Comparison of ENCODE assay signal across 24 cellular contexts in the genomic region with DNA sequence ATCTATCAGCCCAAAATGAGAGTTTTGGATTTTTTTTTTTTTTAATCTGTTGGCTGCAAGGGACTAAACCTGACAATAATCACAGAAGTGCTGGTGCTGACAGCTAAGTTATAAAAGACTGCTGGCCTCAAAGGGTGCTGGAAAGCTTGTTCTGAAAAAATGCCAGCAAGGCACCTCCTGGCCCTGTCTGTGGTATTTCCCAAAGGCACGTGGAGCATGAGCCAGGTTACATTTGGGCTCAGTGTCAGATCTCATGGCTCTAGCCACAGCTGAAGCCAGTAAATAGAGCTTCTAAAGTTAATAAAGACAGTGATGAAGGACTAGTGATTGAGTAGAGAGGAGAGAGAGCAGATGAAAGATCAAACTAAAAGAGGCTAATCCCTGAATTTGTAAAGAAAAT.
"Had no signal": no experiment of that assay in that cellular context is flagged by ENCODE, and none has a peak within 500 bp of the region (broad histone marks: within the 10 kb centered on the region; RNA-seq: fewer than 3 reads in every experiment).

No MANE protein-coding gene starts in this region.

- H3K9me3 ChIP-seq: gastrocnemius medialis, psoas muscle, testis, tibial nerve had no signal

- H3K36me3 ChIP-seq: gastrocnemius medialis, heart right ventricle, tibial nerve had no signal

- ATAC-seq: esophagus mucosa; gastrocnemius medialis; heart right ventricle; left colon; left ventricle myocardium superior; naive thymus-derived CD4-positive, alpha-beta T cell; psoas muscle; sciatic nerve; stimulated activated naive B cell treated with anti-CD40 and anti-IgM and Interleukin-4, amounts not matched to agents 10 μg/mL and 1 μg/mL and 100 μg/mL, for 72 hours; stimulated activated naive CD8-positive, alpha-beta T cell treated with anti-CD3 and anti-CD28 coated beads, Interleukin-15, amount 100 ng/mL, for 72 hours had no signal

- H3K27ac ChIP-seq: gastrocnemius medialis, heart right ventricle, parathyroid adenoma, psoas muscle, testis, tibial nerve had no signal

- H3K27me3 Mint-ChIP-seq: naive thymus-derived CD4-positive, alpha-beta T cell; stimulated activated naive B cell treated with anti-CD40 and anti-IgM and Interleukin-4, amounts not matched to agents 10 μg/mL and 1 μg/mL and 100 μg/mL, for 72 hours had no signal

- H3K4me3 Mint-ChIP-seq: immature natural killer cell; naive thymus-derived CD4-positive, alpha-beta T cell; nephron progenitor cell; stimulated activated naive B cell treated with anti-CD40 and anti-IgM and Interleukin-4, amounts not matched to agents 10 μg/mL and 1 μg/mL and 100 μg/mL, for 72 hours; stimulated activated naive CD8-positive, alpha-beta T cell treated with anti-CD3 and anti-CD28 coated beads, Interleukin-15, amount 100 ng/mL, for 72 hours had no signal

- H3K4me1 ChIP-seq: gastrocnemius medialis, heart right ventricle, parathyroid adenoma, psoas muscle, testis, tibial nerve had no signal

- H3K4me3 ChIP-seq: gastrocnemius medialis, heart right ventricle, lung, psoas muscle, testis, tibial nerve had no signal

- H3K79me2 ChIP-seq: parathyroid adenoma had no signal

- DNase-seq: effector memory CD4-positive, alpha-beta T cell; gastrocnemius medialis; heart right ventricle; hypothalamus; immature natural killer cell; left colon; left ventricle myocardium superior; mesenchymal stem cell; naive thymus-derived CD4-positive, alpha-beta T cell; nephron progenitor cell; psoas muscle; retina; stimulated activated CD4-positive, alpha-beta T cell treated with anti-CD3 and anti-CD28 coated beads, Interleukin-2, amount 100 ng/mL, for 24 hours; stimulated activated CD4-positive, alpha-beta T cell treated with anti-CD3 and anti-CD28 coated beads, Interleukin-4, amount 100 ng/mL, for 4 hours; stimulated activated naive B cell treated with anti-CD40 and anti-IgM and Interleukin-4, amounts not matched to agents 10 μg/mL and 1 μg/mL and 100 μg/mL, for 72 hours; stimulated activated naive CD8-positive, alpha-beta T cell treated with anti-CD3 and anti-CD28 coated beads, Interleukin-15, amount 100 ng/mL, for 72 hours; testis had no signal

- H3K9ac ChIP-seq: parathyroid adenoma had no signal

- H3K36me3 Mint-ChIP-seq: immature natural killer cell; naive thymus-derived CD4-positive, alpha-beta T cell; stimulated activated naive B cell treated with anti-CD40 and anti-IgM and Interleukin-4, amounts not matched to agents 10 μg/mL and 1 μg/mL and 100 μg/mL, for 72 hours had no signal

- FAIRE-seq: endometrium, keratinocyte had no signal

- H2AFZ ChIP-seq: parathyroid adenoma had no signal

- H3K27ac Mint-ChIP-seq: immature natural killer cell; naive thymus-derived CD4-positive, alpha-beta T cell; nephron progenitor cell; stimulated activated naive B cell treated with anti-CD40 and anti-IgM and Interleukin-4, amounts not matched to agents 10 μg/mL and 1 μg/mL and 100 μg/mL, for 72 hours; stimulated activated naive CD8-positive, alpha-beta T cell treated with anti-CD3 and anti-CD28 coated beads, Interleukin-15, amount 100 ng/mL, for 72 hours had no signal

- H3K27me3 ChIP-seq: gastrocnemius medialis, heart right ventricle, testis, tibial nerve had no signal

- H3K4me1 Mint-ChIP-seq: immature natural killer cell; naive thymus-derived CD4-positive, alpha-beta T cell; nephron progenitor cell; stimulated activated naive B cell treated with anti-CD40 and anti-IgM and Interleukin-4, amounts not matched to agents 10 μg/mL and 1 μg/mL and 100 μg/mL, for 72 hours; stimulated activated naive CD8-positive, alpha-beta T cell treated with anti-CD3 and anti-CD28 coated beads, Interleukin-15, amount 100 ng/mL, for 72 hours had no signal
